In the genomic region with DNA sequence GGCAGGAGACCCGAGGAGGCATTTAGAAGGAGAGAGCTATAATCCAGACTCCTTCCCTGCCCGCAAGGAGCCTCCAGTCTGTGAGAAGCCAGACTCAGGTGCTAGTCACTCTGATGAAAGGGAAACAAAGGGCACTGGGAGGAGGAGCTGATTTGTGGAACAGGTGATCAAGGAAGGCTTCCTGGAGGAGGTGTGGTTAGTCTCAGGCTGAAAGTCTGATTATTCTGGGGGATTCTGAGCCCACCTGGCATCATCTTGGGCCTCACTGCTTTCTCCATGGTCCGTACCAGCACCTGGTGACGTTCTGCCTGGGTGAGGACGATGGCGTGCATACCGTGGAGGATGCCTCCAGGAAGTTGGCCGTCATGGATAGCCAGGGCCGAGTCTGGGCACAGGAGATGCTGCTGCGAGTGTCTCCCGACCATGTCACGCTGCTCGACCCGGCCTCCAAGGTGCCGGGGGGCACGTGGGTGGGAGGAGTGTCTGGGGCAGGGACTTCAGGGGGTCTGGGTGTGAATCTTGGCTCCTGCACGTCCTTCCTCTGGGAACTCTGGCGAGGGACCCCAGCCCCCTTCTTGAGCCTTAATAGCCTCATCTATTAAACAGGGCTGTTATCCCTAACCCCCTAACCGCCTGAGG, we compare ENCODE assay signal across 8 cellular contexts. TPM values are rescaled to one million over a fixed set of nuclear protein-coding genes. Genes with fewer than 3 reads are reported as not detected.
DNase-seq lines count a peak whose midpoint lies in the region; ATAC-seq and TF ChIP-seq lines count a peak whose summit lies in the region.

No MANE protein-coding gene starts in this region.

- no peak for TF ChIP-seq CTCF in activated CD8-positive, alpha-beta T cell treated with anti-CD3 and anti-CD28 coated beads for 36 hours (IDR thresholded peaks at IDR 0.05)

- intact Hi-C loops in activated CD8-positive, alpha-beta T cell treated with anti-CD3 and anti-CD28 coated beads for 36 hours (cut with micrococcal nuclease), result no loop called here

- peaks cover 24% of the 10 kb centered on the region for H3K4me1 Mint-ChIP-seq in activated T-cell treated with anti-CD3 and anti-CD28 coated beads, Interleukin-2, amount 50 U/mL, for 72 hours (ENCODE audit: low read depth)
- H3K4me1 Mint-ChIP-seq in activated CD8-positive, alpha-beta T cell treated with anti-CD3 and anti-CD28 coated beads for 36 hours (ENCODE audit: low read depth), result peaks cover 19% of the 10 kb centered on the region
- peaks cover 23 to 38% of the 10 kb centered on the region in 2 donors for H3K4me1 Mint-ChIP-seq in stimulated activated naive B cell treated with anti-CD40 and anti-IgM and Interleukin-4, amounts not matched to agents 10 μg/mL and 1 μg/mL and 100 μg/mL, for 72 hours

- DNase-seq in activated T-cell treated with anti-CD3 and anti-CD28 coated beads, Interleukin-2, amount 50 U/mL, for 72 hours, result no peak
- DNase-seq in activated T-cell treated with anti-CD3 and anti-CD28 coated beads for 4 hours (no peak), HUDEP-2 (lab: John Stamatoyannopoulos, UW; ENCODE audit: unreplicated experiment in 76 of 76) (no peak), NCI-H1048 (lab: John Stamatoyannopoulos, UW) (no peak)
- DNase-seq in activated CD8-positive, alpha-beta T cell treated with anti-CD3 and anti-CD28 coated beads for 36 hours, result no peak
- no peak for DNase-seq in stimulated activated naive B cell treated with anti-CD40 and anti-IgM and Interleukin-4, amounts not matched to agents 10 μg/mL and 1 μg/mL and 100 μg/mL, for 72 hours

- peaks cover 0 to 3% of the 10 kb centered on the region in 2 donors for H3K9me3 Mint-ChIP-seq in activated T-cell treated with anti-CD3 and anti-CD28 coated beads, Interleukin-2, amount 50 U/mL, for 72 hours
- H3K9me3 Mint-ChIP-seq in activated CD8-positive, alpha-beta T cell treated with anti-CD3 and anti-CD28 coated beads for 36 hours, result no peaks in the 10 kb centered on the region
- H3K9me3 Mint-ChIP-seq in stimulated activated naive B cell treated with anti-CD40 and anti-IgM and Interleukin-4, amounts not matched to agents 10 μg/mL and 1 μg/mL and 100 μg/mL, for 72 hours, result peaks cover 9 to 11% of the 10 kb centered on the region in 2 donors

- peaks cover 52% of the 10 kb centered on the region for H3K27me3 Mint-ChIP-seq in activated T-cell treated with anti-CD3 and anti-CD28 coated beads, Interleukin-2, amount 50 U/mL, for 72 hours (ENCODE audit: low read depth)
- peaks cover 57% of the 10 kb centered on the region for H3K27me3 Mint-ChIP-seq in activated CD8-positive, alpha-beta T cell treated with anti-CD3 and anti-CD28 coated beads for 36 hours
- peaks cover 83 to 91% of the 10 kb centered on the region in 2 donors for H3K27me3 Mint-ChIP-seq in stimulated activated naive B cell treated with anti-CD40 and anti-IgM and Interleukin-4, amounts not matched to agents 10 μg/mL and 1 μg/mL and 100 μg/mL, for 72 hours

- ATAC-seq in activated T-cell treated with anti-CD3 and anti-CD28 coated beads, Interleukin-2, amount 50 U/mL, for 72 hours (replicated peaks in 1 of 2), result no peak
- ATAC-seq in activated CD8-positive, alpha-beta T cell treated with anti-CD3 and anti-CD28 coated beads for 36 hours, result no peak
- ATAC-seq in stimulated activated naive B cell treated with anti-CD40 and anti-IgM and Interleukin-4, amounts not matched to agents 10 μg/mL and 1 μg/mL and 100 μg/mL, for 72 hours (replicated peaks), result no peak
- ATAC-seq in GM21367 (IDR thresholded peaks at IDR 0.05; ENCODE audit: unreplicated experiment), result no peak

- peak overlapping the region; percentile 83 to 91 for H3K4me3 Mint-ChIP-seq in activated T-cell treated with anti-CD3 and anti-CD28 coated beads, Interleukin-2, amount 50 U/mL, for 72 hours
- H3K4me3 Mint-ChIP-seq in activated CD8-positive, alpha-beta T cell treated with anti-CD3 and anti-CD28 coated beads for 36 hours, result peak overlapping the region; percentile 62
- peak overlapping the region; percentile 81 to 82 for H3K4me3 Mint-ChIP-seq in stimulated activated naive B cell treated with anti-CD40 and anti-IgM and Interleukin-4, amounts not matched to agents 10 μg/mL and 1 μg/mL and 100 μg/mL, for 72 hours

- H3K36me3 Mint-ChIP-seq in activated T-cell treated with anti-CD3 and anti-CD28 coated beads, Interleukin-2, amount 50 U/mL, for 72 hours (ENCODE audit: insufficient read depth in 2 of 2), result peaks cover 4 to 7% of the 10 kb centered on the region in 2 donors
- H3K36me3 Mint-ChIP-seq in activated CD8-positive, alpha-beta T cell treated with anti-CD3 and anti-CD28 coated beads for 36 hours (ENCODE audit: low read depth), result no peaks in the 10 kb centered on the region
- H3K36me3 Mint-ChIP-seq in stimulated activated naive B cell treated with anti-CD40 and anti-IgM and Interleukin-4, amounts not matched to agents 10 μg/mL and 1 μg/mL and 100 μg/mL, for 72 hours, result peaks cover 4% of the 10 kb centered on the region in 2 donors

- no peak overlapping the region for H3K27ac Mint-ChIP-seq in activated T-cell treated with anti-CD3 and anti-CD28 coated beads, Interleukin-2, amount 50 U/mL, for 72 hours
- no peak overlapping the region for H3K27ac Mint-ChIP-seq in activated CD8-positive, alpha-beta T cell treated with anti-CD3 and anti-CD28 coated beads for 36 hours
- no peak overlapping the region for H3K27ac Mint-ChIP-seq in stimulated activated naive B cell treated with anti-CD40 and anti-IgM and Interleukin-4, amounts not matched to agents 10 μg/mL and 1 μg/mL and 100 μg/mL, for 72 hours

- CTCF ChIA-PET in activated CD8-positive, alpha-beta T cell treated with anti-CD3 and anti-CD28 coated beads for 36 hours (lab: Charles Lee), result interaction anchor here (0.7 to 2.4 kb wide), 2 partner anchors 9 to 81 kb away, joined by 3 to 7 read pairs; no protein-coding TSS in a partner anchor

- POLR2A ChIA-PET in activated CD8-positive, alpha-beta T cell treated with anti-CD3 and anti-CD28 coated beads for 36 hours (lab: Charles Lee), result interaction anchor here (2.2 kb wide), 1 partner anchor 17 kb away, joined by 13 read pairs; a partner anchor contains a TSS

- peak overlapping the region; percentile 14 for H3K4me3 ChIP-seq in iPS-11a (ENCODE audit: low read depth, low read length)

RNA-seq across cellular contexts. Expression of a gene that starts 3.9 kb away (rescaled TPM):
- 1 to 10 TPM; 3.8 to 5.3 TPM for total RNA-seq in activated T-cell treated with anti-CD3 and anti-CD28 coated beads, Interleukin-2, amount 50 U/mL, for 72 hours
- 1 to 10 TPM; 2.8 to 3.2 TPM for total RNA-seq in activated CD8-positive, alpha-beta T cell treated with anti-CD3 and anti-CD28 coated beads for 36 hours

RNA-seq across cellular contexts. Expression of a gene that starts 16.6 kb away (rescaled TPM):
- total RNA-seq in activated T-cell treated with anti-CD3 and anti-CD28 coated beads, Interleukin-2, amount 50 U/mL, for 72 hours, result 10 to 100 TPM; 11.5 to 13.8 TPM
- 10 to 100 TPM; 17.3 to 18.2 TPM for total RNA-seq in activated CD8-positive, alpha-beta T cell treated with anti-CD3 and anti-CD28 coated beads for 36 hours

RNA-seq across cellular contexts. Expression of a gene that starts 37.9 kb away (rescaled TPM):
- total RNA-seq in activated T-cell treated with anti-CD3 and anti-CD28 coated beads, Interleukin-2, amount 50 U/mL, for 72 hours, result 10 to 100 TPM; 65.7 to 71.6 TPM
- 10 to 100 TPM; 55.4 to 55.8 TPM for total RNA-seq in activated CD8-positive, alpha-beta T cell treated with anti-CD3 and anti-CD28 coated beads for 36 hours

RNA-seq across cellular contexts. Expression of a gene that starts 41.5 kb away (rescaled TPM):
- under 1 TPM; 0.24 to 0.39 TPM for total RNA-seq in activated T-cell treated with anti-CD3 and anti-CD28 coated beads, Interleukin-2, amount 50 U/mL, for 72 hours
- total RNA-seq in activated CD8-positive, alpha-beta T cell treated with anti-CD3 and anti-CD28 coated beads for 36 hours, result under 1 TPM; 0.14 to 0.27 TPM
